ENCODE assay signal across 8 cellular contexts in genomic region chr11:36746886-36747710, GRCh38.
A peak's percentile ranks its signal among the peaks of the same experiment; 100 is the strongest.
DNase-seq lines count a peak whose midpoint lies in the region; TF ChIP-seq lines count a peak whose summit lies in the region.

No MANE protein-coding gene starts in this region.

- peaks cover 15% of the 10 kb centered on the region for H3K27me3 Mint-ChIP-seq in neural crest cell (ENCODE audit: low read depth)

- H3K4me2 ChIP-seq in PC-9 (no peak overlapping the region), fibroblast of lung (ENCODE audit: extremely low read depth, insufficient read depth, low read length) (no peak overlapping the region)

- H3K27ac ChIP-seq in PC-9: no peak overlapping the region
- no peak overlapping the region for H3K27ac ChIP-seq in fibroblast of lung (ENCODE audit: insufficient read depth, low read length)

- H3K9me3 ChIP-seq in PC-9 (ENCODE audit: insufficient read depth, low read depth) (no peaks in the 10 kb centered on the region), fibroblast of lung (ENCODE audit: control insufficient read depth, insufficient read depth, low read depth, low read length) (no peaks in the 10 kb centered on the region)

- H3K79me2 ChIP-seq in PC-9 (ENCODE audit: low read depth) (no peaks in the 10 kb centered on the region), fibroblast of lung (ENCODE audit: control insufficient read depth, insufficient read depth, low read length) (no peaks in the 10 kb centered on the region)

- no peak overlapping the region for H3K4me3 Mint-ChIP-seq in neural crest cell

- no peaks in the 10 kb centered on the region for H3K36me3 ChIP-seq in PC-9 (ENCODE audit: low read depth)
- no peaks in the 10 kb centered on the region for H3K36me3 ChIP-seq in fibroblast of lung (ENCODE audit: control insufficient read depth, insufficient read depth, low read length)

- H3K9ac ChIP-seq in fibroblast of lung (ENCODE audit: insufficient read depth, low read length): no peak overlapping the region

- H3K9me3 Mint-ChIP-seq in neural crest cell: no peaks in the 10 kb centered on the region

- CTCF ChIA-PET in PC-9 (lab: Charles Lee): interaction anchor here (0.5 to 2.2 kb wide), 6 partner anchors 10 to 183 kb away, joined by 3 to 11 read pairs (median 6); no protein-coding TSS in a partner anchor

- peaks cover 3% of the 10 kb centered on the region for H3K4me1 Mint-ChIP-seq in neural crest cell

- H3F3A ChIP-seq in PC-9 (ENCODE audit: insufficient read depth, low read depth): no peaks in the 10 kb centered on the region

- H3K27me3 ChIP-seq in PC-9 (ENCODE audit: insufficient read depth, low read depth) (peaks cover 15% of the 10 kb centered on the region), fibroblast of lung (ENCODE audit: control insufficient read depth, insufficient read depth, low read length) (no peaks in the 10 kb centered on the region)

- no peaks in the 10 kb centered on the region for H3K4me1 ChIP-seq in PC-9 (replicated peaks; ENCODE audit: insufficient read depth)
- H3K4me1 ChIP-seq in fibroblast of lung (ENCODE audit: control insufficient read depth, extremely low read depth, insufficient read depth, low read length): no peaks in the 10 kb centered on the region

- no peak overlapping the region for H3K27ac Mint-ChIP-seq in neural crest cell (ENCODE audit: unreplicated experiment)

- no peaks in the 10 kb centered on the region for H3K36me3 Mint-ChIP-seq in neural crest cell (ENCODE audit: low read depth)

- BruUV-seq in PC-9 (replicated peaks; lab: Mats Ljungman, UMichigan): no TSS peak

- intact Hi-C loops in PC-9 (cut with micrococcal nuclease; ENCODE audit: unreplicated experiment): loop anchor here (1.0 to 5.0 kb wide), 4 partner anchors 45 to 455 kb away; partner anchors contain the start of gene RAG1

- TF ChIP-seq CTCF in PC-9 (conservative IDR thresholded peaks at IDR 0.05) (peak; percentile 98), fibroblast of lung (conservative IDR thresholded peaks at IDR 0.05 in 1 of 2, IDR thresholded peaks at IDR 0.05 in 1 of 2; ENCODE audit: low read depth in 1 of 2, low read length in 2 of 2) (peak; percentile 99 to 100), neural crest cell (conservative IDR thresholded peaks at IDR 0.05) (peak; percentile 99)

- POLR2A ChIA-PET in PC-9 (lab: Charles Lee; ENCODE audit: unreplicated experiment): no interaction called here

- no peaks in the 10 kb centered on the region for H3K9me2 ChIP-seq in PC-9 (ENCODE audit: insufficient read depth)

- H2AFZ ChIP-seq in PC-9: no peak overlapping the region
- no peak overlapping the region for H2AFZ ChIP-seq in fibroblast of lung (ENCODE audit: low read length)

- H3K4me3 ChIP-seq in PC-9: no peak overlapping the region
- no peak overlapping the region for H3K4me3 ChIP-seq in fibroblast of lung (replicated peaks in 1 of 4; ENCODE audit: control extremely low read depth in 1 of 4, insufficient read depth in 1 of 4, low read depth in 3 of 4, low read length in 4 of 4)

- H4K20me1 ChIP-seq in PC-9 (ENCODE audit: insufficient read depth): no peaks in the 10 kb centered on the region
- no peaks in the 10 kb centered on the region for H4K20me1 ChIP-seq in fibroblast of lung (ENCODE audit: control insufficient read depth, extremely low read depth, insufficient read depth, low read length)

- DNase-seq in EL (peak; percentile 86), GOT3 (lab: John Stamatoyannopoulos, UW) (peak; percentile 62), LHCN-M2 (ENCODE audit: low read depth) (peak; percentile 80), PC-9 (peak; percentile 70 to 79), activated T-cell treated with anti-CD3 and anti-CD28 coated beads for 48 hours (ENCODE audit: low read depth) (peak; percentile 74), fibroblast of lung (ENCODE audit: low read depth in 2 of 2) (peak; percentile 82 to 93), neural crest cell (ENCODE audit: low read depth, low spot score) (peak; percentile 93), stromal cell of bone marrow (ENCODE audit: low read depth) (peak; percentile 81)
